22 cellular contexts compared by ENCODE assay signal in genomic region chrX:135436966-135437866, GRCh38.
"Had no signal": no experiment of that assay in that cellular context is flagged by ENCODE, and none has a peak within 500 bp of the region (broad histone marks: within the 10 kb centered on the region; RNA-seq: fewer than 3 reads in every experiment).

No MANE protein-coding gene starts in this region.

- ATAC-seq: left colon; left lung; lower lobe of right lung; natural killer cell; sciatic nerve; stimulated activated naive B cell treated with anti-CD40 and anti-IgM and Interleukin-4, amounts not matched to agents 10 μg/mL and 1 μg/mL and 100 μg/mL, for 72 hours had no signal

- H3K36me3 Mint-ChIP-seq: immature natural killer cell; naive B cell; natural killer cell; neural progenitor cell; stimulated activated naive B cell treated with anti-CD40 and anti-IgM and Interleukin-4, amounts not matched to agents 10 μg/mL and 1 μg/mL and 100 μg/mL, for 72 hours had no signal

- H3K4me1 Mint-ChIP-seq: immature natural killer cell; naive B cell; natural killer cell; nephron progenitor cell; neural progenitor cell; stimulated activated naive B cell treated with anti-CD40 and anti-IgM and Interleukin-4, amounts not matched to agents 10 μg/mL and 1 μg/mL and 100 μg/mL, for 72 hours had no signal

- H3K4me3 Mint-ChIP-seq: immature natural killer cell; naive B cell; natural killer cell; nephron progenitor cell; neural progenitor cell; stimulated activated naive B cell treated with anti-CD40 and anti-IgM and Interleukin-4, amounts not matched to agents 10 μg/mL and 1 μg/mL and 100 μg/mL, for 72 hours; stimulated activated naive CD8-positive, alpha-beta T cell treated with anti-CD3 and anti-CD28 coated beads, Interleukin-15, Interleukin-2, amounts not matched to agents 100 ng/mL and 50 ng/mL, for 24 hours had no signal

- H3K9me3 Mint-ChIP-seq: immature natural killer cell; natural killer cell; stimulated activated naive B cell treated with anti-CD40 and anti-IgM and Interleukin-4, amounts not matched to agents 10 μg/mL and 1 μg/mL and 100 μg/mL, for 72 hours; stimulated activated naive CD8-positive, alpha-beta T cell treated with anti-CD3 and anti-CD28 coated beads, Interleukin-15, Interleukin-2, amounts not matched to agents 100 ng/mL and 50 ng/mL, for 24 hours had no signal

- H3K27me3 Mint-ChIP-seq: progenitor cell of endocrine pancreas; stimulated activated naive CD8-positive, alpha-beta T cell treated with anti-CD3 and anti-CD28 coated beads, Interleukin-15, Interleukin-2, amounts not matched to agents 100 ng/mL and 50 ng/mL, for 24 hours had no signal

- DNase-seq: hypothalamus; immature natural killer cell; left colon; lower lobe of right lung; mammary epithelial cell; mesenchymal stem cell; naive B cell; natural killer cell; nephron progenitor cell; stimulated activated CD4-positive, alpha-beta T cell treated with anti-CD3 and anti-CD28 coated beads, Interleukin-12 subunit alpha, Interleukin-12 subunit beta, amount 100 ng/mL, for 4 hours; stimulated activated CD4-positive, alpha-beta T cell treated with anti-CD3 and anti-CD28 coated beads, Interleukin-15, amount 100 ng/mL, for 24 hours; stimulated activated CD4-positive, alpha-beta T cell treated with anti-CD3 and anti-CD28 coated beads, Interleukin-2, amount 100 ng/mL, for 24 hours; stimulated activated CD4-positive, alpha-beta T cell treated with anti-CD3 and anti-CD28 coated beads, Interleukin-4, amount 100 ng/mL, for 1 hour; stimulated activated naive B cell treated with anti-CD40 and anti-IgM and Interleukin-4, amounts not matched to agents 10 μg/mL and 1 μg/mL and 100 μg/mL, for 72 hours; substantia nigra; thyroid gland; transverse colon had no signal

- H3K27ac Mint-ChIP-seq: immature natural killer cell; naive B cell; natural killer cell; nephron progenitor cell; neural progenitor cell; progenitor cell of endocrine pancreas; stimulated activated naive B cell treated with anti-CD40 and anti-IgM and Interleukin-4, amounts not matched to agents 10 μg/mL and 1 μg/mL and 100 μg/mL, for 72 hours; stimulated activated naive CD8-positive, alpha-beta T cell treated with anti-CD3 and anti-CD28 coated beads, Interleukin-15, Interleukin-2, amounts not matched to agents 100 ng/mL and 50 ng/mL, for 24 hours had no signal
